In the genomic region with DNA sequence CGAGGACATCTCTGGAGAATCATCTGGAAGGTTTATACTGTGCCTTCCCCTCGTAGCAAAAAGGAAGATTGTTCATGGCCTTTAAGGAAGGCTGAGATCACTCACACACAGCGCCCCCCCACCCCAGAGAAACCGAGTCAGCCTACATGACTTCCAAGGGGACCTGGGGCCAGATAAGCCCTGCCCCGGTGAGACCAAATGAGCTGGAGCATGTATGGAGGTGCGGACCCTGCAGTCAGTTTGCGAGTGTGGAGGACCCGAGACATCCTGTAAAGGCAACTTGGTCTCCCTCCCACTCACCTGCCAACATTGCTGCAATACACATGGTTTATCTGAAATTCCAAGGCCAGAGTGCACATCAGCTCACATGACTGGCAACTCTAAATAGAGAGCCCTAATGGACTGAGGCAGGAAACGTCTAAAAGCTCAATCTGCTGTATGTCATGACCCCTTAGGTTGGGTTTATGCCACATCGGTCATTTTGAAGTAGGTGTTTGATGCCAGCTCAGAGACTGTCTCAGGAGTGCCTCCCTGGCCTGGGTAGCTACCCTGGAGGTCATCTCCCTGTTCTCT, we compare ENCODE assay signal across 22 cellular contexts.
"Had no signal": no experiment of that assay in that cellular context is flagged by ENCODE, and none has a peak within 500 bp of the region (broad histone marks: within the 10 kb centered on the region; RNA-seq: fewer than 3 reads in every experiment).

No MANE protein-coding gene starts in this region.

- H3K4me3 Mint-ChIP-seq: activated CD8-positive, alpha-beta memory T cell treated with anti-CD3 and anti-CD28 coated beads, Interleukin-2, amount 10 ng/mL, durations not matched to agents 7 days and 5 days; activated T-cell treated with anti-CD3 and anti-CD28 coated beads, Interleukin-2, amount 50 U/mL, for 24 hours; activated T-helper 1 cell treated with anti-CD3 and anti-CD28 coated beads, Interleukin-12 subunit alpha, Interleukin-12 subunit beta, Interleukin-2, Interleukin-4 antibody, amounts not matched to agents 30 ng/mL and 10 ng/mL and 1 ng/mL, durations not matched to agents 14 hours and 24 hours and 36 hours; IgD-negative memory B cell had no signal

- H3K27ac Mint-ChIP-seq: activated T-helper 1 cell treated with anti-CD3 and anti-CD28 coated beads, Interleukin-12 subunit alpha, Interleukin-12 subunit beta, Interleukin-2, Interleukin-4 antibody, amounts not matched to agents 30 ng/mL and 10 ng/mL and 1 ng/mL, durations not matched to agents 14 hours and 24 hours and 36 hours had no signal

- H3K27me3 Mint-ChIP-seq: activated CD8-positive, alpha-beta memory T cell treated with anti-CD3 and anti-CD28 coated beads, Interleukin-2, amount 10 ng/mL, durations not matched to agents 7 days and 5 days; activated T-cell treated with anti-CD3 and anti-CD28 coated beads, Interleukin-2, amount 50 U/mL, for 24 hours; IgD-negative memory B cell had no signal

- ATAC-seq: activated CD8-positive, alpha-beta memory T cell treated with anti-CD3 and anti-CD28 coated beads, Interleukin-2, amount 10 ng/mL, durations not matched to agents 7 days and 5 days; activated naive CD4-positive, alpha-beta T cell treated with anti-CD3 and anti-CD28 coated beads, Interleukin-2, amount 50 U/mL, for 72 hours; Panc1; Right ventricle myocardium inferior had no signal

- DNase-seq: activated CD4-positive, CD25-positive, alpha-beta regulatory T cell; activated CD8-positive, alpha-beta memory T cell treated with anti-CD3 and anti-CD28 coated beads, Interleukin-2, amount 10 ng/mL, durations not matched to agents 7 days and 5 days; activated effector memory CD4-positive, alpha-beta T cell treated with anti-CD3 and anti-CD28 coated beads, Interleukin-2, amount 50 U/mL, for 16 hours; activated naive CD4-positive, alpha-beta T cell treated with Interleukin-2 at 50 U/mL for 16 hours; activated T-cell treated with anti-CD3 and anti-CD28 coated beads, Interleukin-2, amount 50 U/mL, for 24 hours; adrenal gland; anterior cingulate cortex; KG1; NCI-H1048; NCI-H146; NCI-H187 treated with DMSO at 0.1 percent for 48 hours; NCI-H2081 treated with DMSO at 0.1 percent for 48 hours; NCI-H446 treated with DMSO at 0.1 percent for 48 hours; NCI-H526 treated with DMSO at 0.1 percent for 48 hours; NCI-H82; RPMI8226; T-helper 1 cell had no signal
